ENCODE assay signal across 10 cellular contexts in the genomic region with DNA sequence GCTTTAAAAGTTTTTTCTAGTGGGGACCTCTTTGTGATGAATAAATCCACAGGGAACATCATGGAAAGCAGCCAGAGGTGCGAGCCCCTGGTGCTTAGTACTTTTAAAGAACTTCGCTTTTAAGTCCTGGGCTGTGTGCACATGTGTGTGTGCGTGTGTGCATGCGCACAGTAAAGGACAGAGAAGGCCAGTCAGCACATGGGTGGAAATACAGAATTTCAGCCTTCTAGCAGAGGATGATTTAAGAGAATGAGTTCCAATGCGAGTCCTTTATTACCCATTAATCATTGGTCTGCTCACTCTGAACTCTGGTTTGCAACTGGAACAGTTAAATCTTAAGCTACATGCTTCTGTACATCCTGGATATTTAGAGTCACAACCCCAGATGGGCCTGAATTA. TPM values are rescaled to one million over a fixed set of nuclear protein-coding genes. Genes with fewer than 3 reads are reported as not detected.
DNase-seq lines count a peak whose midpoint lies in the region; ATAC-seq and TF ChIP-seq lines count a peak whose summit lies in the region.
"Had no signal": no experiment of that assay in that cellular context is flagged by ENCODE, and none has a peak within 500 bp of the region (broad histone marks: within the 10 kb centered on the region; RNA-seq: fewer than 3 reads in every experiment).

No MANE protein-coding gene starts in this region.

- H3K27ac ChIP-seq in HUES64 (ENCODE audit: low read depth, low read length) (peak overlapping the region; percentile 44; the same call in 1 of the 2 replicates), brain microvascular endothelial cell (peak overlapping the region; percentile 93), layer of hippocampus (ENCODE audit: low read depth, low read length) (peak overlapping the region; percentile 58), skin epidermis (peak overlapping the region in 19 of 21 experiments; percentile 1 to 93 (median 74))

- H3K4me1 ChIP-seq in HUES64 (ENCODE audit: insufficient read depth, low read length): peaks cover 89% of the 10 kb centered on the region

- DNase-seq in brain microvascular endothelial cell: no peak
- no peak for DNase-seq in 8988T
- no peak for DNase-seq in T-cell
- no peak for DNase-seq in activated CD4-positive, alpha-beta T cell treated with anti-CD3 and anti-CD28 coated beads for 1 hour
- DNase-seq: immature natural killer cell had no signal

- no peak overlapping the region for H3K9ac ChIP-seq in HUES64 (ENCODE audit: low read depth, low read length)

- H3K27me3 ChIP-seq in HUES64 (ENCODE audit: insufficient read depth, low read length) (peaks cover 10% of the 10 kb centered on the region; the same call in 1 of the 2 replicates), brain microvascular endothelial cell (replicated peaks) (no peaks in the 10 kb centered on the region), layer of hippocampus (ENCODE audit: control insufficient read depth, insufficient read depth, low read length) (no peaks in the 10 kb centered on the region)

- H3K36me3 Mint-ChIP-seq in T-cell: no peaks in the 10 kb centered on the region
- H3K36me3 Mint-ChIP-seq: immature natural killer cell had no signal

- H3K36me3 ChIP-seq in HUES64 (ENCODE audit: insufficient read depth, low read length) (no peaks in the 10 kb centered on the region), brain microvascular endothelial cell (replicated peaks) (no peaks in the 10 kb centered on the region)

- in situ Hi-C loops in brain microvascular endothelial cell (cut with HindIII; ENCODE audit: low pct_ligation_motif_present, low sequenced_read_pairs): no loop called here

- no peak for ATAC-seq in T-cell (replicated peaks in 1 of 4)
- ATAC-seq in GM21390 (IDR thresholded peaks at IDR 0.05; ENCODE audit: unreplicated experiment): no peak

- 90% methylated on average over 5 of the region's 5 CpGs for WGBS in HUES64

- H3K4me3 ChIP-seq in HUES64 (ENCODE audit: low read length) (no peak overlapping the region), brain microvascular endothelial cell (ENCODE audit: low read depth, low read length) (peak overlapping the region; percentile 4), skin epidermis (no peak overlapping the region)

- CTCF ChIA-PET in T-cell (lab: Charles Lee): no interaction called here

- H3K27ac Mint-ChIP-seq in T-cell: no peak overlapping the region
- H3K27ac Mint-ChIP-seq: activated naive CD4-positive, alpha-beta T cell treated with anti-CD3 and anti-CD28 coated beads for 36 hours; immature natural killer cell had no signal

- H3K27me3 Mint-ChIP-seq in T-cell: peaks cover 67 to 74% of the 10 kb centered on the region in 2 donors

- peaks cover 5 to 8% (median 7%) of the 10 kb centered on the region in 3 donors for H3K4me1 Mint-ChIP-seq in T-cell
- H3K4me1 Mint-ChIP-seq: immature natural killer cell had no signal

- H3K4me3 Mint-ChIP-seq in T-cell: no peak overlapping the region
- H3K4me3 Mint-ChIP-seq: activated naive CD4-positive, alpha-beta T cell treated with anti-CD3 and anti-CD28 coated beads for 36 hours; immature natural killer cell had no signal

- no peaks in the 10 kb centered on the region for H3K9me3 Mint-ChIP-seq in T-cell
- H3K9me3 Mint-ChIP-seq: activated naive CD4-positive, alpha-beta T cell treated with anti-CD3 and anti-CD28 coated beads for 36 hours had no signal

- POLR2A ChIA-PET in T-cell (lab: Charles Lee): no interaction called here

- no peaks in the 10 kb centered on the region for H3K9me3 ChIP-seq in HUES64 (ENCODE audit: insufficient read depth, low read depth, low read length)

- TF ChIP-seq CTCF in brain microvascular endothelial cell (IDR thresholded peaks at IDR 0.05; ENCODE audit: low read depth, low read length, missing control alignments): no peak

RNA-seq across cellular contexts. Expression of a gene that starts 18.9 kb away (rescaled TPM):
- polyA plus RNA-seq in HUES64 (2013, experiment 1 of 2): 49.4 TPM
- 51.8 TPM for polyA plus RNA-seq in HUES64 (2013, experiment 2 of 2)
- under 1 TPM in 4 of 5 donors, not detected in 1; 0.20 to 0.72 (median 0.44) TPM for total RNA-seq in T-cell
- polyA plus RNA-seq: immature natural killer cell had no signal
